Comparison of ENCODE assay signal across 8 cellular contexts in the genomic region with DNA sequence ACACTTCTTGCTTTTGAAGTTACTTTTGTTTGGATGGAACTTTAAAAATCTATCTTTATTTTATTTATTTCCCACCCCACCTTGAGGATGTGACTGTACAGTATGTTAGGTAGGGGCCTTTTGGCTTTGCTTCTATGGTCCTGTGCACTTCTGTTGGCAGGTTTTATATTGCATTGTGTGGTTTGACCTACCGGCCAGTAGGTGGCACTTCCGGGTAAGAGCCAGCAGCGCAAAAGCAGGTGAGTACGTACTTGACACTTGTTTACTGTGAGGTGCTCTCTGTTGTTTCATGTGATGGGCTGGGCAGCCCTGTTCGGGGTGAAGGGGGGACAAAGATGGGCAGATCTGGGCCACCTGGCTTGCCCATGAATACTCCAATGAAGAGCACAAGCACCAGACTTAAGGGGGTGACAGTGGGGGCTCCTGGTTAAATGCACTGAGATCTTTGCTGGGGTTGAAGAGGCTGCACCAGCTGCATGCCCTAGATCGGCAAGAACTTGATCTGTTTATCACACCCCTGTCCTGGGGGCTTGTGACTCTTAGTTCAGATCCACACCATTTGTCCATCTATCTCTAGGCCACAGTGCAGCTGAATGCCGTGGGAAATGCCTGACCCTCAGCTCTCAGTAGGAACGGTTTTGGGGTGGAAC.
DNase-seq lines count a peak whose midpoint lies in the region; ATAC-seq and TF ChIP-seq lines count a peak whose summit lies in the region.

No MANE protein-coding gene starts in this region.

- H3K27me3 ChIP-seq in lower lobe of right lung (ENCODE audit: low read depth), result no peaks in the 10 kb centered on the region

- no peak overlapping the region for H3K4me3 ChIP-seq in lower lobe of right lung

- no peaks in the 10 kb centered on the region for H3K36me3 Mint-ChIP-seq in activated CD4-positive, alpha-beta memory T cell treated with anti-CD3 and anti-CD28 coated beads for 36 hours

- DNase-seq in EH (ENCODE audit: low read depth) (peak; percentile 15), SW480 (ENCODE audit: low spot score) (peak; percentile 58), lower lobe of right lung (no peak), GM19238 (ENCODE audit: insufficient read length, low spot score) (no peak)
- DNase-seq in activated CD4-positive, alpha-beta memory T cell treated with anti-CD3 and anti-CD28 coated beads for 36 hours, result no peak
- no peak for DNase-seq in central memory CD4-positive, alpha-beta T cell

- H3K4me1 ChIP-seq in lower lobe of right lung, result no peaks in the 10 kb centered on the region

- no peaks in the 10 kb centered on the region for H3K36me3 ChIP-seq in lower lobe of right lung

- H3K9me3 ChIP-seq in lower lobe of right lung, result no peaks in the 10 kb centered on the region

- H3K4me3 Mint-ChIP-seq in activated CD4-positive, alpha-beta memory T cell treated with anti-CD3 and anti-CD28 coated beads for 36 hours, result no peak overlapping the region

- H3K27ac ChIP-seq in lower lobe of right lung, result no peak overlapping the region

- peaks cover 37% of the 10 kb centered on the region for H3K9me3 Mint-ChIP-seq in activated CD4-positive, alpha-beta memory T cell treated with anti-CD3 and anti-CD28 coated beads for 36 hours

- CTCF ChIA-PET in activated CD4-positive, alpha-beta memory T cell treated with anti-CD3 and anti-CD28 coated beads for 36 hours (lab: Charles Lee), result no interaction called here

- H3K27me3 Mint-ChIP-seq in activated CD4-positive, alpha-beta memory T cell treated with anti-CD3 and anti-CD28 coated beads for 36 hours, result no peaks in the 10 kb centered on the region

- POLR2A ChIA-PET in activated CD4-positive, alpha-beta memory T cell treated with anti-CD3 and anti-CD28 coated beads for 36 hours (lab: Charles Lee), result no interaction called here

- H3K4me1 Mint-ChIP-seq in activated CD4-positive, alpha-beta memory T cell treated with anti-CD3 and anti-CD28 coated beads for 36 hours (ENCODE audit: low read depth), result no peaks in the 10 kb centered on the region

- TF ChIP-seq CTCF in lower lobe of right lung (IDR thresholded peaks at IDR 0.05), result peak; percentile 31

- ATAC-seq in GM21390 (IDR thresholded peaks at IDR 0.05; ENCODE audit: unreplicated experiment) (peak; percentile 97), HG03558 (IDR thresholded peaks at IDR 0.05; ENCODE audit: extremely low read depth, unreplicated experiment) (peak; percentile 93), lower lobe of right lung (peak; percentile 59 to 77)

- intact Hi-C loops in lower lobe of right lung (cut with DNase I), result no loop called here
- intact Hi-C loops in activated CD4-positive, alpha-beta memory T cell treated with anti-CD3 and anti-CD28 coated beads for 36 hours (cut with micrococcal nuclease), result no loop called here

- H3K27ac Mint-ChIP-seq in activated CD4-positive, alpha-beta memory T cell treated with anti-CD3 and anti-CD28 coated beads for 36 hours, result no peak overlapping the region

Comparison
In these comparisons a context has a peak if more than half of its experiments do, and no peak if none do; other contexts are left out.
1. DNase-seq: peak in EH (single experiment) and SW480 (single experiment); none in lower lobe of right lung (single experiment), GM19238 (single experiment), activated CD4-positive, alpha-beta memory T cell treated with anti-CD3 and anti-CD28 coated beads for 36 hours (single experiment) and central memory CD4-positive, alpha-beta T cell (single experiment).
2. Peak in every context shown above with its lines, with median percentiles within 50 percentile points of each other: ATAC-seq.